ENCODE assay signal across 35 cellular contexts in the genomic region with DNA sequence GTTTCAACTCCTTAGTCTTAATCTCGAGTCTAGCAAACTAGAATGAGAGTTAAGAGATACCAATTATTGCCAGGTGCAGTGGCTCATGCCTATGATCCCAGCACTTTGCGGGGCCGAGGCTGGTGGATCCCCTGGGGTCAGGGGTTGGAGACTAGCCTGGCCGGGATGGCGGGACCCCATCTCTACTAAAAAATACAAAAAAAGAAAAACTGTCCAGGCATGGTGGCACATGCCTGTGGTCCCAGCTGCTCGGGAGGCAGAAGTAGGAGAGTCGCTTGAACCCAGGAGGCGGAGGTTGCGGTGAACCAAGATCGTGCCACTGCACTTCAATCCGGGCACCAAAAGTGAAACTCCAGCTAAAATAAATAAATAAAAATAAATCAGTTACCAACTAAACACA.
"Had no signal": no experiment of that assay in that cellular context is flagged by ENCODE, and none has a peak within 500 bp of the region (broad histone marks: within the 10 kb centered on the region; RNA-seq: fewer than 3 reads in every experiment).

No MANE protein-coding gene starts in this region.

- H3K4me1 ChIP-seq: ascending aorta, breast epithelium, esophagus muscularis mucosa, foreskin keratinocyte, gastrocnemius medialis, heart left ventricle had no signal

- H3K4me3 Mint-ChIP-seq: activated CD4-positive, alpha-beta memory T cell treated with anti-CD3 and anti-CD28 coated beads for 36 hours; activated CD4-positive, alpha-beta T cell treated with anti-CD3 and anti-CD28 coated beads for 36 hours; activated CD4-positive, alpha-beta T cell treated with anti-CD3 and anti-CD28 coated beads, Interleukin-2, amount 10 ng/mL, durations not matched to agents 24 days and 14 days; activated CD8-positive, alpha-beta memory T cell treated with anti-CD3 and anti-CD28 coated beads, Interleukin-2, amount 10 ng/mL, durations not matched to agents 7 days and 5 days; activated CD8-positive, alpha-beta T cell treated with anti-CD3 and anti-CD28 coated beads, Interleukin-2, amount 10 ng/mL, durations not matched to agents 7 days and 5 days; activated naive CD4-positive, alpha-beta T cell treated with anti-CD3 and anti-CD28 coated beads, Interleukin-2, amount 10 ng/mL, durations not matched to agents 7 days and 5 days; activated naive CD8-positive, alpha-beta T cell treated with anti-CD3 and anti-CD28 coated beads, Interleukin-2, amount 10 ng/mL, durations not matched to agents 7 days and 5 days; brain; dendritic cell treated with granulocyte-macrophage colony-stimulating factor and Interleukin-4, amounts not matched to agents 40 ng/mL and 50 ng/mL, for 4 days; effector memory CD8-positive, alpha-beta T cell; T-helper 17 cell; T-helper 2 cell treated with Interferon-gamma antibody and Interleukin-4, amounts not matched to agents 5 μg/mL and 100 μg/mL, for 36 hours had no signal

- H3K36me3 ChIP-seq: ascending aorta, breast epithelium, cardiac muscle cell, esophagus muscularis mucosa, gastrocnemius medialis, heart left ventricle had no signal

- ATAC-seq: activated CD4-positive, alpha-beta T cell treated with anti-CD3 and anti-CD28 coated beads for 36 hours; activated CD8-positive, alpha-beta memory T cell treated with anti-CD3 and anti-CD28 coated beads, Interleukin-2, amount 10 ng/mL, durations not matched to agents 7 days and 5 days; activated CD8-positive, alpha-beta T cell treated with anti-CD3 and anti-CD28 coated beads, Interleukin-2, amount 10 ng/mL, durations not matched to agents 7 days and 5 days; activated naive CD4-positive, alpha-beta T cell treated with anti-CD3 and anti-CD28 coated beads, Interleukin-2, amount 50 U/mL, for 72 hours; effector memory CD8-positive, alpha-beta T cell; foreskin keratinocyte; gastrocnemius medialis; heart left ventricle; T-helper 17 cell had no signal

- H3K4me1 Mint-ChIP-seq: activated CD4-positive, alpha-beta T cell treated with anti-CD3 and anti-CD28 coated beads for 36 hours; activated CD4-positive, alpha-beta T cell treated with anti-CD3 and anti-CD28 coated beads, Interleukin-2, amount 10 ng/mL, durations not matched to agents 24 days and 14 days; activated CD8-positive, alpha-beta memory T cell treated with anti-CD3 and anti-CD28 coated beads, Interleukin-2, amount 10 ng/mL, durations not matched to agents 7 days and 5 days; activated naive CD4-positive, alpha-beta T cell treated with anti-CD3 and anti-CD28 coated beads, Interleukin-2, amount 10 ng/mL, durations not matched to agents 7 days and 5 days; activated naive CD8-positive, alpha-beta T cell treated with anti-CD3 and anti-CD28 coated beads, Interleukin-2, amount 10 ng/mL, durations not matched to agents 7 days and 5 days; brain; T-helper 17 cell had no signal

- H3K9me3 ChIP-seq: ascending aorta, esophagus muscularis mucosa, gastrocnemius medialis had no signal

- H3K27me3 ChIP-seq: ascending aorta, breast epithelium, cardiac muscle cell, dorsolateral prefrontal cortex, esophagus muscularis mucosa, foreskin keratinocyte, gastrocnemius medialis, heart left ventricle had no signal

- DNase-seq: activated CD4-positive, alpha-beta memory T cell treated with anti-CD3 and anti-CD28 coated beads for 36 hours; activated CD4-positive, alpha-beta T cell treated with anti-CD3 and anti-CD28 coated beads for 36 hours; activated CD4-positive, alpha-beta T cell treated with anti-CD3 and anti-CD28 coated beads, Interleukin-2, amount 10 ng/mL, durations not matched to agents 24 days and 14 days; activated CD4-positive, CD25-positive, alpha-beta regulatory T cell; activated CD4-positive, CD25-positive, alpha-beta regulatory T cell treated with anti-CD3 and anti-CD28 coated beads, Interleukin-2, amount 50 U/mL, for 72 hours; activated CD8-positive, alpha-beta memory T cell treated with anti-CD3 and anti-CD28 coated beads, Interleukin-2, amount 10 ng/mL, durations not matched to agents 7 days and 5 days; activated CD8-positive, alpha-beta memory T cell treated with anti-CD3 and anti-CD28 coated beads, Interleukin-2, amount 50 U/mL, for 4 hours; activated CD8-positive, alpha-beta T cell treated with anti-CD3 and anti-CD28 coated beads, Interleukin-2, amount 10 ng/mL, durations not matched to agents 7 days and 5 days; activated gamma-delta T cell; activated naive CD4-positive, alpha-beta T cell; activated naive CD4-positive, alpha-beta T cell treated with anti-CD3 and anti-CD28 coated beads, Interleukin-2, amount 10 ng/mL, durations not matched to agents 7 days and 5 days; activated naive CD8-positive, alpha-beta T cell treated with anti-CD3 and anti-CD28 coated beads, Interleukin-2, amount 10 ng/mL, durations not matched to agents 7 days and 5 days; activated T-cell treated with anti-CD3 and anti-CD28 coated beads, Interleukin-2, amount 50 U/mL, for 1 hour; activated T-cell treated with anti-CD3 and anti-CD28 coated beads, Interleukin-2, amount 50 U/mL, for 48 hours; central memory CD4-positive, alpha-beta T cell; cerebellar nuclear complex; effector memory CD8-positive, alpha-beta T cell; erythroblast; foreskin keratinocyte; gastrocnemius medialis; glutamatergic neuron; T-helper 1 cell; T-helper 17 cell; T1000 had no signal

- H3K4me3 ChIP-seq: ascending aorta, breast epithelium, cardiac muscle cell, coronary artery, dorsolateral prefrontal cortex, esophagus muscularis mucosa, gastrocnemius medialis, heart left ventricle had no signal

- H3K27ac ChIP-seq: ascending aorta, breast epithelium, cardiac muscle cell, coronary artery, dorsolateral prefrontal cortex, esophagus muscularis mucosa, foreskin keratinocyte, gastrocnemius medialis, heart left ventricle had no signal

- H3K36me3 Mint-ChIP-seq: activated CD4-positive, alpha-beta memory T cell treated with anti-CD3 and anti-CD28 coated beads for 36 hours; activated CD8-positive, alpha-beta memory T cell treated with anti-CD3 and anti-CD28 coated beads, Interleukin-2, amount 10 ng/mL, durations not matched to agents 7 days and 5 days; activated naive CD4-positive, alpha-beta T cell treated with anti-CD3 and anti-CD28 coated beads, Interleukin-2, amount 10 ng/mL, durations not matched to agents 7 days and 5 days; activated naive CD8-positive, alpha-beta T cell treated with anti-CD3 and anti-CD28 coated beads, Interleukin-2, amount 10 ng/mL, durations not matched to agents 7 days and 5 days; brain had no signal

- H3K27me3 Mint-ChIP-seq: activated CD4-positive, alpha-beta memory T cell treated with anti-CD3 and anti-CD28 coated beads for 36 hours; activated CD4-positive, alpha-beta T cell treated with anti-CD3 and anti-CD28 coated beads for 36 hours; activated CD4-positive, alpha-beta T cell treated with anti-CD3 and anti-CD28 coated beads, Interleukin-2, amount 10 ng/mL, durations not matched to agents 24 days and 14 days; activated CD8-positive, alpha-beta memory T cell treated with anti-CD3 and anti-CD28 coated beads, Interleukin-2, amount 10 ng/mL, durations not matched to agents 7 days and 5 days; activated naive CD4-positive, alpha-beta T cell treated with anti-CD3 and anti-CD28 coated beads, Interleukin-2, amount 10 ng/mL, durations not matched to agents 7 days and 5 days; activated naive CD8-positive, alpha-beta T cell treated with anti-CD3 and anti-CD28 coated beads, Interleukin-2, amount 10 ng/mL, durations not matched to agents 7 days and 5 days; brain; dendritic cell treated with granulocyte-macrophage colony-stimulating factor and Interleukin-4, amounts not matched to agents 40 ng/mL and 50 ng/mL, for 4 days; effector memory CD8-positive, alpha-beta T cell; T-helper 17 cell had no signal

- H3K27ac Mint-ChIP-seq: activated CD4-positive, alpha-beta memory T cell treated with anti-CD3 and anti-CD28 coated beads for 36 hours; activated CD4-positive, alpha-beta T cell treated with anti-CD3 and anti-CD28 coated beads for 36 hours; activated CD4-positive, alpha-beta T cell treated with anti-CD3 and anti-CD28 coated beads, Interleukin-2, amount 10 ng/mL, durations not matched to agents 24 days and 14 days; activated CD8-positive, alpha-beta memory T cell treated with anti-CD3 and anti-CD28 coated beads, Interleukin-2, amount 10 ng/mL, durations not matched to agents 7 days and 5 days; activated CD8-positive, alpha-beta T cell treated with anti-CD3 and anti-CD28 coated beads, Interleukin-2, amount 10 ng/mL, durations not matched to agents 7 days and 5 days; activated naive CD4-positive, alpha-beta T cell treated with anti-CD3 and anti-CD28 coated beads, Interleukin-2, amount 10 ng/mL, durations not matched to agents 7 days and 5 days; activated naive CD4-positive, alpha-beta T cell treated with anti-CD3 and anti-CD28 coated beads, Interleukin-2, amount 50 U/mL, for 72 hours; activated naive CD8-positive, alpha-beta T cell treated with anti-CD3 and anti-CD28 coated beads, Interleukin-2, amount 10 ng/mL, durations not matched to agents 7 days and 5 days; brain; dendritic cell treated with granulocyte-macrophage colony-stimulating factor and Interleukin-4, amounts not matched to agents 40 ng/mL and 50 ng/mL, for 4 days; effector memory CD8-positive, alpha-beta T cell; T-helper 17 cell; T-helper 2 cell treated with Interferon-gamma antibody and Interleukin-4, amounts not matched to agents 5 μg/mL and 100 μg/mL, for 36 hours had no signal
